ENCODE assay signal across 1 cellular context in genomic region chr12:123268850-123269249, GRCh38.
TF ChIP-seq lines count a peak whose summit lies in the region.

No MANE protein-coding gene starts in this region.

TF ChIP-seq in GM12878, 131 proteins besides CTCF, POLR2A, EP300 and RAD21:
- TF ChIP-seq TCF12 (IDR thresholded peaks at IDR 0.05; ENCODE audit: low read depth, low read length) = no peak
- TF ChIP-seq SMC3 (IDR thresholded peaks at IDR 0.05; ENCODE audit: borderline replicate concordance, low read length) = no peak
- TF ChIP-seq FOS (IDR thresholded peaks at IDR 0.05; ENCODE audit: borderline replicate concordance, extremely low read depth, insufficient read length) = no peak
TF ChIP-seq in GM12878: peak in this region for 0.
